1 cellular context compared by ENCODE assay signal in genomic region chr1:85275701-85276289, GRCh38.
TF ChIP-seq lines count a peak whose summit lies in the region.

No MANE protein-coding gene starts in this region.

TF ChIP-seq in GM23338, 12 proteins besides CTCF, POLR2A, EP300 and RAD21 (continued from another document):
- TF ChIP-seq ZNF462 (CRISPR knock-in tag; IDR thresholded peaks at IDR 0.05) (no peak), POLR2AphosphoS5 (IDR thresholded peaks at IDR 0.05; ENCODE audit: low read depth) (no peak), CREB1 (CRISPR knock-in tag; IDR thresholded peaks at IDR 0.05; ENCODE audit: low read depth) (no peak), ZNF114 (CRISPR knock-in tag; IDR thresholded peaks at IDR 0.05) (no peak), JUNB (IDR thresholded peaks at IDR 0.05; ENCODE audit: unreplicated experiment) (no peak)
